Comparison of ENCODE assay signal across 1 cellular context in the genomic region with DNA sequence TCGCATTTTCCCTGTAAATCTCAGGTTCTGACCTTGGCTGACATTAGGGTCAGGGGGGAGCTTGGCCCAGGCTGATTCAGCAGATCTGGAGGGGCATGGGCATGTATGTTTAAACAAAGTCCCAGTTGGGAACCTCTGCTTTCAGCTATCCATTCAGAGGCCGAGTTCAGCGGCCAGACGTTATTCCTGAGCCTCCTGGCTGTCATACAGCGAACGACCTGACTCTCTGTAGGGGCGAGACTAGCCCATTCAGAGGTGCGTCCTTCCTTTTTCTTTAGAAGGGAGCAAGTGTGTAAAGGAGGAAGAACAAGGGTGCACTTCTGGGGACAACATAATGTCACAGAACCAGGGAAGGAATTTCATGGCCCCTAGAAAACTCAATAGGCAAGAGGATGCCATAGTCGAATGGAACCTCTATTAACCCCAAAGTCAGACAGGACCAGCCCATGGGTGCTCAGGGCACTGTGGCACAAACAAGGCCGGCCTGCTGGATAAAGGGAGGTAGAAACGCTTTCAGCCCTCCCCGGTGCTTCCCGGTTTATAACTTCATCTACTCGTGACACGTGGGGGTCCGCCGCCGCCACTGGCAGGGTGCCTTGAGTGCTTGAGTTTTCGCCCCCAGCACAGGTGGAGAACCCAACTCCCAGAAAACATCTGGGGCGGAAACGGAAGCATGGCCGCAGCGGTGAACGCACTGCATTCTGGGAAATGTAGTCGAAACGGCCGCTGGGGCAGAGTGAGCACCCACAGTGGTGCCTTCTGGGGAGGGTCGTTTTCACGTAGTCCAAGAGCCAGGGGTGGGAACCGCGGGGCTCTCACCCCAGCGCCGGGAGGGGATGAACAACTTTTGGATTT.
A peak's percentile ranks its signal among the peaks of the same experiment; 100 is the strongest.
TF ChIP-seq lines count a peak whose summit lies in the region.

No MANE protein-coding gene starts in this region.

TF ChIP-seq in K562, 482 proteins besides CTCF, POLR2A, EP300 and RAD21 (continued from another document and continues in another):
- TF ChIP-seq, protein P1, sequence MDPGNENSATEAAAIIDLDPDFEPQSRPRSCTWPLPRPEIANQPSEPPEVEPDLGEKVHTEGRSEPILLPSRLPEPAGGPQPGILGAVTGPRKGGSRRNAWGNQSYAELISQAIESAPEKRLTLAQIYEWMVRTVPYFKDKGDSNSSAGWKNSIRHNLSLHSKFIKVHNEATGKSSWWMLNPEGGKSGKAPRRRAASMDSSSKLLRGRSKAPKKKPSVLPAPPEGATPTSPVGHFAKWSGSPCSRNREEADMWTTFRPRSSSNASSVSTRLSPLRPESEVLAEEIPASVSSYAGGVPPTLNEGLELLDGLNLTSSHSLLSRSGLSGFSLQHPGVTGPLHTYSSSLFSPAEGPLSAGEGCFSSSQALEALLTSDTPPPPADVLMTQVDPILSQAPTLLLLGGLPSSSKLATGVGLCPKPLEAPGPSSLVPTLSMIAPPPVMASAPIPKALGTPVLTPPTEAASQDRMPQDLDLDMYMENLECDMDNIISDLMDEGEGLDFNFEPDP (CRISPR knock-in tag; IDR thresholded peaks at IDR 0.05) = no peak
- TF ChIP-seq NCOA1 (IDR thresholded peaks at IDR 0.05; ENCODE audit: low read depth) = no peak
- TF ChIP-seq, protein P2, sequence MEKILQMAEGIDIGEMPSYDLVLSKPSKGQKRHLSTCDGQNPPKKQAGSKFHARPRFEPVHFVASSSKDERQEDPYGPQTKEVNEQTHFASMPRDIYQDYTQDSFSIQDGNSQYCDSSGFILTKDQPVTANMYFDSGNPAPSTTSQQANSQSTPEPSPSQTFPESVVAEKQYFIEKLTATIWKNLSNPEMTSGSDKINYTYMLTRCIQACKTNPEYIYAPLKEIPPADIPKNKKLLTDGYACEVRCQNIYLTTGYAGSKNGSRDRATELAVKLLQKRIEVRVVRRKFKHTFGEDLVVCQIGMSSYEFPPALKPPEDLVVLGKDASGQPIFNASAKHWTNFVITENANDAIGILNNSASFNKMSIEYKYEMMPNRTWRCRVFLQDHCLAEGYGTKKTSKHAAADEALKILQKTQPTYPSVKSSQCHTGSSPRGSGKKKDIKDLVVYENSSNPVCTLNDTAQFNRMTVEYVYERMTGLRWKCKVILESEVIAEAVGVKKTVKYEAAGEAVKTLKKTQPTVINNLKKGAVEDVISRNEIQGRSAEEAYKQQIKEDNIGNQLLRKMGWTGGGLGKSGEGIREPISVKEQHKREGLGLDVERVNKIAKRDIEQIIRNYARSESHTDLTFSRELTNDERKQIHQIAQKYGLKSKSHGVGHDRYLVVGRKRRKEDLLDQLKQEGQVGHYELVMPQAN (IDR thresholded peaks at IDR 0.05; ENCODE audit: borderline replicate concordance) = no peak
- TF ChIP-seq ZNF551 (CRISPR knock-in tag; IDR thresholded peaks at IDR 0.05) = no peak
- no peak for TF ChIP-seq WHSC1 (IDR thresholded peaks at IDR 0.05; ENCODE audit: low read length)
- no peak for TF ChIP-seq ZNF263 (CRISPR knock-in tag; IDR thresholded peaks at IDR 0.05; ENCODE audit: borderline replicate concordance)
- no peak for TF ChIP-seq STAG1 (CRISPR knock-in tag; IDR thresholded peaks at IDR 0.05; ENCODE audit: borderline replicate concordance)
- no peak for TF ChIP-seq CREBBP (IDR thresholded peaks at IDR 0.05; ENCODE audit: low read depth, low read length)
- TF ChIP-seq, protein P3, sequence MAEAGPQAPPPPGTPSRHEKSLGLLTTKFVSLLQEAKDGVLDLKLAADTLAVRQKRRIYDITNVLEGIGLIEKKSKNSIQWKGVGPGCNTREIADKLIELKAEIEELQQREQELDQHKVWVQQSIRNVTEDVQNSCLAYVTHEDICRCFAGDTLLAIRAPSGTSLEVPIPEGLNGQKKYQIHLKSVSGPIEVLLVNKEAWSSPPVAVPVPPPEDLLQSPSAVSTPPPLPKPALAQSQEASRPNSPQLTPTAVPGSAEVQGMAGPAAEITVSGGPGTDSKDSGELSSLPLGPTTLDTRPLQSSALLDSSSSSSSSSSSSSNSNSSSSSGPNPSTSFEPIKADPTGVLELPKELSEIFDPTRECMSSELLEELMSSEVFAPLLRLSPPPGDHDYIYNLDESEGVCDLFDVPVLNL (CRISPR knock-in tag; IDR thresholded peaks at IDR 0.05; ENCODE audit: low read depth) = no peak
- TF ChIP-seq, protein P4, sequence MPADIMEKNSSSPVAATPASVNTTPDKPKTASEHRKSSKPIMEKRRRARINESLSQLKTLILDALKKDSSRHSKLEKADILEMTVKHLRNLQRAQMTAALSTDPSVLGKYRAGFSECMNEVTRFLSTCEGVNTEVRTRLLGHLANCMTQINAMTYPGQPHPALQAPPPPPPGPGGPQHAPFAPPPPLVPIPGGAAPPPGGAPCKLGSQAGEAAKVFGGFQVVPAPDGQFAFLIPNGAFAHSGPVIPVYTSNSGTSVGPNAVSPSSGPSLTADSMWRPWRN (IDR thresholded peaks at IDR 0.05; ENCODE audit: low read depth) = no peak
- 0 out of 2 replicates have a peak, but pooled peaks have one; percentile 23 for TF ChIP-seq ERF (CRISPR knock-in tag; IDR thresholded peaks at IDR 0.05)
- TF ChIP-seq, protein P5, sequence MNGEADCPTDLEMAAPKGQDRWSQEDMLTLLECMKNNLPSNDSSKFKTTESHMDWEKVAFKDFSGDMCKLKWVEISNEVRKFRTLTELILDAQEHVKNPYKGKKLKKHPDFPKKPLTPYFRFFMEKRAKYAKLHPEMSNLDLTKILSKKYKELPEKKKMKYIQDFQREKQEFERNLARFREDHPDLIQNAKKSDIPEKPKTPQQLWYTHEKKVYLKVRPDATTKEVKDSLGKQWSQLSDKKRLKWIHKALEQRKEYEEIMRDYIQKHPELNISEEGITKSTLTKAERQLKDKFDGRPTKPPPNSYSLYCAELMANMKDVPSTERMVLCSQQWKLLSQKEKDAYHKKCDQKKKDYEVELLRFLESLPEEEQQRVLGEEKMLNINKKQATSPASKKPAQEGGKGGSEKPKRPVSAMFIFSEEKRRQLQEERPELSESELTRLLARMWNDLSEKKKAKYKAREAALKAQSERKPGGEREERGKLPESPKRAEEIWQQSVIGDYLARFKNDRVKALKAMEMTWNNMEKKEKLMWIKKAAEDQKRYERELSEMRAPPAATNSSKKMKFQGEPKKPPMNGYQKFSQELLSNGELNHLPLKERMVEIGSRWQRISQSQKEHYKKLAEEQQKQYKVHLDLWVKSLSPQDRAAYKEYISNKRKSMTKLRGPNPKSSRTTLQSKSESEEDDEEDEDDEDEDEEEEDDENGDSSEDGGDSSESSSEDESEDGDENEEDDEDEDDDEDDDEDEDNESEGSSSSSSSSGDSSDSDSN (IDR thresholded peaks at IDR 0.05; ENCODE audit: borderline replicate concordance in 1 of 2, low read depth in 2 of 2, low read length in 2 of 2) = no peak
- TF ChIP-seq, protein P6, sequence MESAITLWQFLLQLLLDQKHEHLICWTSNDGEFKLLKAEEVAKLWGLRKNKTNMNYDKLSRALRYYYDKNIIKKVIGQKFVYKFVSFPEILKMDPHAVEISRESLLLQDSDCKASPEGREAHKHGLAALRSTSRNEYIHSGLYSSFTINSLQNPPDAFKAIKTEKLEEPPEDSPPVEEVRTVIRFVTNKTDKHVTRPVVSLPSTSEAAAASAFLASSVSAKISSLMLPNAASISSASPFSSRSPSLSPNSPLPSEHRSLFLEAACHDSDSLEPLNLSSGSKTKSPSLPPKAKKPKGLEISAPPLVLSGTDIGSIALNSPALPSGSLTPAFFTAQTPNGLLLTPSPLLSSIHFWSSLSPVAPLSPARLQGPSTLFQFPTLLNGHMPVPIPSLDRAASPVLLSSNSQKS (CRISPR knock-in tag; IDR thresholded peaks at IDR 0.05) = no peak
- TF ChIP-seq ARNT (IDR thresholded peaks at IDR 0.05) = no peak
- no peak for TF ChIP-seq CREB1 (IDR thresholded peaks at IDR 0.05)
- TF ChIP-seq CREB1 (CRISPR knock-in tag; IDR thresholded peaks at IDR 0.05) = no peak
- TF ChIP-seq RBM39 (optimal IDR thresholded peaks at IDR 0.05; ENCODE audit: low read depth, low read length) = no peak
- no peak for TF ChIP-seq ZNF445 (CRISPR knock-in tag; IDR thresholded peaks at IDR 0.05; ENCODE audit: low read depth)
- no peak for TF ChIP-seq NR2C1 (IDR thresholded peaks at IDR 0.05)
- TF ChIP-seq NR2C1 (tag; IDR thresholded peaks at IDR 0.05) = peak; percentile 48; the same call in 1 of the 2 replicates
- TF ChIP-seq ZNF507 (tag; conservative IDR thresholded peaks at IDR 0.05) = no peak
- TF ChIP-seq RCOR1 (IDR thresholded peaks at IDR 0.05; ENCODE audit: borderline replicate concordance in 1 of 2, low read depth in 2 of 2, low read length in 2 of 2) = no peak
- no peak for TF ChIP-seq DACH1 (IDR thresholded peaks at IDR 0.05; ENCODE audit: partially characterized antibody)
- no peak for TF ChIP-seq ZNF311 (CRISPR knock-in tag; IDR thresholded peaks at IDR 0.05)
- TF ChIP-seq, protein P7, sequence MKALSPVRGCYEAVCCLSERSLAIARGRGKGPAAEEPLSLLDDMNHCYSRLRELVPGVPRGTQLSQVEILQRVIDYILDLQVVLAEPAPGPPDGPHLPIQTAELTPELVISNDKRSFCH (CRISPR knock-in tag; IDR thresholded peaks at IDR 0.05) = no peak
- TF ChIP-seq, protein P7 (tag; IDR thresholded peaks at IDR 0.05) = 0 out of 2 replicates have a peak, but pooled peaks have one; percentile 20
- no peak for TF ChIP-seq BRCA1 (IDR thresholded peaks at IDR 0.05)
- TF ChIP-seq BRCA1 (CRISPR knock-in tag; IDR thresholded peaks at IDR 0.05) = no peak
- no peak for TF ChIP-seq RBM17 (IDR thresholded peaks at IDR 0.05; ENCODE audit: borderline replicate concordance, low read depth, low read length)
- TF ChIP-seq HLTF (IDR thresholded peaks at IDR 0.05) = no peak
- no peak for TF ChIP-seq PRMT5 (CRISPR knock-in tag; IDR thresholded peaks at IDR 0.05)
- no peak for TF ChIP-seq ZNF224 (CRISPR knock-in tag; IDR thresholded peaks at IDR 0.05)
- no peak for TF ChIP-seq STAT5A (IDR thresholded peaks at IDR 0.05; ENCODE audit: borderline replicate concordance, low read length)
- no peak for TF ChIP-seq RBM15 (IDR thresholded peaks at IDR 0.05; ENCODE audit: insufficient read depth, low read length)
- TF ChIP-seq, protein P8, sequence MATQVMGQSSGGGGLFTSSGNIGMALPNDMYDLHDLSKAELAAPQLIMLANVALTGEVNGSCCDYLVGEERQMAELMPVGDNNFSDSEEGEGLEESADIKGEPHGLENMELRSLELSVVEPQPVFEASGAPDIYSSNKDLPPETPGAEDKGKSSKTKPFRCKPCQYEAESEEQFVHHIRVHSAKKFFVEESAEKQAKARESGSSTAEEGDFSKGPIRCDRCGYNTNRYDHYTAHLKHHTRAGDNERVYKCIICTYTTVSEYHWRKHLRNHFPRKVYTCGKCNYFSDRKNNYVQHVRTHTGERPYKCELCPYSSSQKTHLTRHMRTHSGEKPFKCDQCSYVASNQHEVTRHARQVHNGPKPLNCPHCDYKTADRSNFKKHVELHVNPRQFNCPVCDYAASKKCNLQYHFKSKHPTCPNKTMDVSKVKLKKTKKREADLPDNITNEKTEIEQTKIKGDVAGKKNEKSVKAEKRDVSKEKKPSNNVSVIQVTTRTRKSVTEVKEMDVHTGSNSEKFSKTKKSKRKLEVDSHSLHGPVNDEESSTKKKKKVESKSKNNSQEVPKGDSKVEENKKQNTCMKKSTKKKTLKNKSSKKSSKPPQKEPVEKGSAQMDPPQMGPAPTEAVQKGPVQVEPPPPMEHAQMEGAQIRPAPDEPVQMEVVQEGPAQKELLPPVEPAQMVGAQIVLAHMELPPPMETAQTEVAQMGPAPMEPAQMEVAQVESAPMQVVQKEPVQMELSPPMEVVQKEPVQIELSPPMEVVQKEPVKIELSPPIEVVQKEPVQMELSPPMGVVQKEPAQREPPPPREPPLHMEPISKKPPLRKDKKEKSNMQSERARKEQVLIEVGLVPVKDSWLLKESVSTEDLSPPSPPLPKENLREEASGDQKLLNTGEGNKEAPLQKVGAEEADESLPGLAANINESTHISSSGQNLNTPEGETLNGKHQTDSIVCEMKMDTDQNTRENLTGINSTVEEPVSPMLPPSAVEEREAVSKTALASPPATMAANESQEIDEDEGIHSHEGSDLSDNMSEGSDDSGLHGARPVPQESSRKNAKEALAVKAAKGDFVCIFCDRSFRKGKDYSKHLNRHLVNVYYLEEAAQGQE (CRISPR knock-in tag; IDR thresholded peaks at IDR 0.05; ENCODE audit: low read depth) = no peak
- TF ChIP-seq, protein P9, sequence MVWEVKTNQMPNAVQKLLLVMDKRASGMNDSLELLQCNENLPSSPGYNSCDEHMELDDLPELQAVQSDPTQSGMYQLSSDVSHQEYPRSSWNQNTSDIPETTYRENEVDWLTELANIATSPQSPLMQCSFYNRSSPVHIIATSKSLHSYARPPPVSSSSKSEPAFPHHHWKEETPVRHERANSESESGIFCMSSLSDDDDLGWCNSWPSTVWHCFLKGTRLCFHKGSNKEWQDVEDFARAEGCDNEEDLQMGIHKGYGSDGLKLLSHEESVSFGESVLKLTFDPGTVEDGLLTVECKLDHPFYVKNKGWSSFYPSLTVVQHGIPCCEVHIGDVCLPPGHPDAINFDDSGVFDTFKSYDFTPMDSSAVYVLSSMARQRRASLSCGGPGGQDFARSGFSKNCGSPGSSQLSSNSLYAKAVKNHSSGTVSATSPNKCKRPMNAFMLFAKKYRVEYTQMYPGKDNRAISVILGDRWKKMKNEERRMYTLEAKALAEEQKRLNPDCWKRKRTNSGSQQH (CRISPR knock-in tag; IDR thresholded peaks at IDR 0.05) = no peak
- no peak for TF ChIP-seq CBX3 (IDR thresholded peaks at IDR 0.05; ENCODE audit: borderline replicate concordance in 1 of 2, low read length in 2 of 2)
- no peak for TF ChIP-seq TEAD2 (tag; IDR thresholded peaks at IDR 0.05)
- no peak for TF ChIP-seq ZNF24 (IDR thresholded peaks at IDR 0.05)
- TF ChIP-seq SNRNP70 (optimal IDR thresholded peaks at IDR 0.05; ENCODE audit: low read depth, low read length) = no peak
- TF ChIP-seq HNRNPUL1 (IDR thresholded peaks at IDR 0.05; ENCODE audit: low read length) = no peak
- peak; percentile 27; the same call in 1 of the 2 replicates for TF ChIP-seq JUN (IDR thresholded peaks at IDR 0.05; ENCODE audit: borderline replicate concordance, low read depth, low read length)
- no peak for TF ChIP-seq JUN (CRISPR knock-in tag; IDR thresholded peaks at IDR 0.05; ENCODE audit: borderline replicate concordance)
- TF ChIP-seq HDAC1 (IDR thresholded peaks at IDR 0.05) = no peak
- TF ChIP-seq, protein P10, sequence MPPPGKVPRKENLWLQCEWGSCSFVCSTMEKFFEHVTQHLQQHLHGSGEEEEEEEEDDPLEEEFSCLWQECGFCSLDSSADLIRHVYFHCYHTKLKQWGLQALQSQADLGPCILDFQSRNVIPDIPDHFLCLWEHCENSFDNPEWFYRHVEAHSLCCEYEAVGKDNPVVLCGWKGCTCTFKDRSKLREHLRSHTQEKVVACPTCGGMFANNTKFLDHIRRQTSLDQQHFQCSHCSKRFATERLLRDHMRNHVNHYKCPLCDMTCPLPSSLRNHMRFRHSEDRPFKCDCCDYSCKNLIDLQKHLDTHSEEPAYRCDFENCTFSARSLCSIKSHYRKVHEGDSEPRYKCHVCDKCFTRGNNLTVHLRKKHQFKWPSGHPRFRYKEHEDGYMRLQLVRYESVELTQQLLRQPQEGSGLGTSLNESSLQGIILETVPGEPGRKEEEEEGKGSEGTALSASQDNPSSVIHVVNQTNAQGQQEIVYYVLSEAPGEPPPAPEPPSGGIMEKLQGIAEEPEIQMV (tag; conservative IDR thresholded peaks at IDR 0.05; ENCODE audit: low read depth) = no peak
- no peak for TF ChIP-seq HNRNPK (IDR thresholded peaks at IDR 0.05; ENCODE audit: low read depth, low read length, poor library complexity, severe bottlenecking)
